In the genomic region with DNA sequence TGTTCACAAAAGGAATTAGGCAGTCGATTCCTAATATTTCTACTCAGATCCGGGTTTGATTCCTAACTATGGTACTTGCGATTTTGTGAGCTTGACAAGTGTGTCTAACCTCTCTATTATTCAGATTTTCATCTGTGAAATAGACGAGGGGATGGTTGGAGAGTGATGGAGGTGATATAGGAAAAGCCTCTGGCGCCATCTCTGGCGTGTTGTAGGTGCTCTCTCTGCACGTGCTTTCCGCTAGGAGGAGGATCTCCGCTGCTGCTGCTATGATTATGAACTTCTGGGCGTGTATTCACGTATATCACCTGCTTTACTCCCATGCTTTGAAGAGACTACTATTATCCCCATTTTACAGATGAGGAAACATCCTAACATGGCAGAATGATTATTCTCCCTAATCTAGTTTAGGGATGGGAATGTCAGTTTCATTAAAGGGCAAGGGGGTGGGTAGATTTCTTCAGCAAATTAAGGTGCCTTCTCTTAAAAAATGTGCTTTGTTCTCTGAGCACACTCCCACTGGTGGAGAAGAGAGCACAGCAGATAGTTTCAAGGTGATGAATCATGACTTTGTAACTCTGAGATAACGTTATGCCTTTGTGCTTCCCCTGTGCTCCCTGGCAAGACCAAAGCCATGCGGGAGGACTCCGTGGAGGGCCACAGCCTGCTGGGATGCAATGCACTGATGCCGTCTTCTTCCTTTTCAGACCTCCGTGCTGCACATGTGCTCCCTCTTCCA, we compare ENCODE assay signal across 1 cellular context.
TF ChIP-seq lines count a peak whose summit lies in the region.

No MANE protein-coding gene starts in this region.

TF ChIP-seq in H1, 55 proteins besides CTCF, POLR2A, EP300 and RAD21:
- no peak for TF ChIP-seq POLR2AphosphoS5 (IDR thresholded peaks at IDR 0.05; ENCODE audit: low read depth, low read length)
- TF ChIP-seq, protein P1, sequence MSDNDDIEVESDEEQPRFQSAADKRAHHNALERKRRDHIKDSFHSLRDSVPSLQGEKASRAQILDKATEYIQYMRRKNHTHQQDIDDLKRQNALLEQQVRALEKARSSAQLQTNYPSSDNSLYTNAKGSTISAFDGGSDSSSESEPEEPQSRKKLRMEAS (IDR thresholded peaks at IDR 0.05) = peak; percentile 47; the same call in 1 of the 2 replicates
TF ChIP-seq in H1: peak in this region for 1.
